ENCODE assay signal across 1 cellular context in the genomic region with DNA sequence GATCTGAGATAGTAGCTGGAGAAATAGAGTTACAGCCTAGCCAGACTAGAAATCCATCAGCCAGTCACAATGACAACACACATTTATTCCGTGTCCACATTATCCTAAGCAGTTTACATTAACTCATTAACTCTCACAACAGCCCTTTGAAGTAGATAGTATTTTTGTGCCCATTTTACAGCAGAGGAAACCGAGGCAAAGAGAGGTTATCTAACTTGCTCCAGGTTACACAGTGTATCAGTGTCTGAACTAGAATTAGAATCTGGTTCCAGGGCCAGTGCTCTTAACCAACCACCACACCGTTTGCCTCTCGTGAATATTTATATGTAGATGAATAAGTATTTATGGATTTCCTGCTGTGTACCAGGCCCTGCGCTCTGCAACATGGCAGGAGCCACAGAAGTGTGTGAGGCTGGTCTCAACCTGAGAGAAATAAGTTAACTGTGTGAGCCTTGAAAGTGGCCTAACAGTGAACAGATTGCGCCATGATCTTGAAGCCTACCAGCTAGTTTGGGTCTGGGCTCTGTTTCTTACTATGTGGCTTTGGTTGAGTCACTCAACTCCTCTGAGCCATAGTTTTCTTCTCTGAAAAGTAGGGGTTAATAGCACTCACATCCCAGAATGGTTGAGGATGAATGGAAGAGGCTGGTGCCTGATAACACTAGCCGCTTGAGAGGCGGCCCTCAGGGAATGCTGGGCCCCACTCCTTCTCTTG.
TF ChIP-seq lines count a peak whose summit lies in the region.

No MANE protein-coding gene starts in this region.

TF ChIP-seq in HepG2, 621 proteins besides CTCF, POLR2A, EP300 and RAD21 (continued from another document):
- TF ChIP-seq ARID4A (CRISPR knock-in tag; IDR thresholded peaks at IDR 0.05; ENCODE audit: borderline replicate concordance), result no peak
- TF ChIP-seq GLMP (CRISPR knock-in tag; IDR thresholded peaks at IDR 0.05; ENCODE audit: borderline replicate concordance), result no peak
